In the genomic region with DNA sequence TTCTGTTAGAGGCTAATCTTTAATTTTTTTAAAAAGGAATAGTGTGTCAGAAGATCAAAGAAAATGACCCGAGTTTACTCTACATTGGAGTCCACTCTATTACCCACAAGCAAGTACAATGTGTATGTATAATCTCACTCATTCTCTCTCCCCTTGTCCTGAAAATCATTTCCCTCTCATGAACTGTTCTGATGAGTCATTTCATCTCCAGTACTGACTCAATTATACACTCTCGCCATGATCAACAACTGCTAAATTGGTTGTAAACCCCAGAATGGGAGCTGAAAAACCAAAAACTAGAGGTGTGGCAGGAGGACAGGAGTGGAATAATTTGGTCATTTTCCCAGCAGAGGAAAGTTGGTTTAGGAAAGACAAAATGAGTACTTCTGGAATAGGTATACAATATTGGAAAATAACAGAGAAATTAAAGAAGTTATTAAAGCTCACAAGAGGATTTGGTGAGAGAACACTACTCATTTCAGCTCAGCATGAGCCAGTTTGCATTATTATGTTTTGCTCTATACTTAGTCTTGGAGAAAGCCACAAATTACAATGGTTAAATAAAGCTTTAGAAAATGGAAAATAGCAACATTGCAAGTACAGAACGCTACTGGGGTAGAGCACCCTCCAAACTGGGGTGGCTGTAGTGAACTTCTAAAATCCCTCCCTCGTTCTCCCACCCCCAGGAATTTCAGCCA, we compare ENCODE assay signal across 10 cellular contexts.
DNase-seq lines count a peak whose midpoint lies in the region; ATAC-seq and TF ChIP-seq lines count a peak whose summit lies in the region.
"Had no signal": no experiment of that assay in that cellular context is flagged by ENCODE, and none has a peak within 500 bp of the region (broad histone marks: within the 10 kb centered on the region; RNA-seq: fewer than 3 reads in every experiment).

No MANE protein-coding gene starts in this region.

- peak; percentile 91 for ATAC-seq in GM18498 (IDR thresholded peaks at IDR 0.05; ENCODE audit: unreplicated experiment)
- peak; percentile 59 for ATAC-seq in GM21528 (IDR thresholded peaks at IDR 0.05; ENCODE audit: low FRiP score, unreplicated experiment)
- ATAC-seq in HG03457 (IDR thresholded peaks at IDR 0.05; ENCODE audit: unreplicated experiment): peak; percentile 63
- no peak for ATAC-seq in gastrocnemius medialis

- no peak overlapping the region for H3K4me3 ChIP-seq in fibroblast of the aortic adventitia (ENCODE audit: low read depth, low read length)
- H3K4me3 ChIP-seq in gastrocnemius medialis: no peak overlapping the region

- H3K4me1 ChIP-seq in gastrocnemius medialis: peaks cover 0 to 10% of the 10 kb centered on the region in 2 donors

- intact Hi-C loops in gastrocnemius medialis (cut with DNase I; ENCODE audit: low total_unique reads): no loop called here

- no peaks in the 10 kb centered on the region for H3K36me3 ChIP-seq in gastrocnemius medialis

- DNase-seq in fibroblast of the aortic adventitia (ENCODE audit: low read depth) (peak; percentile 43), islet precursor cell (no peak), NCI-H774 (lab: John Stamatoyannopoulos, UW) (no peak), gastrocnemius medialis (no peak)
- no peak for DNase-seq in stimulated activated naive CD4-positive, alpha-beta T cell (lab: John Stamatoyannopoulos, UW)
- DNase-seq: activated effector memory CD4-positive, alpha-beta T cell treated with anti-CD3 and anti-CD28 coated beads, Interleukin-2, amount 50 U/mL, for 16 hours; NCI-H748 treated with DMSO at 0.1 percent for 48 hours had no signal

- TF ChIP-seq CTCF in fibroblast of the aortic adventitia (IDR thresholded peaks at IDR 0.05; ENCODE audit: insufficient read depth, low read length): no peak
- no peak for TF ChIP-seq CTCF in gastrocnemius medialis (IDR thresholded peaks at IDR 0.05 in 4 of 5, conservative IDR thresholded peaks at IDR 0.05 in 1 of 5)

- no peak for TF ChIP-seq POLR2A in gastrocnemius medialis (IDR thresholded peaks at IDR 0.05)

- in situ Hi-C loops in gastrocnemius medialis (cut with MboI; ENCODE audit: low sequenced_read_pairs in 4 of 4): no loop called here

- H3K27me3 ChIP-seq in gastrocnemius medialis: no peaks in the 10 kb centered on the region

- H3K27ac ChIP-seq in gastrocnemius medialis: no peak overlapping the region

- H3K9me3 ChIP-seq in gastrocnemius medialis: no peaks in the 10 kb centered on the region

Comparison
In these comparisons a context has a peak if more than half of its experiments do, and no peak if none do; other contexts are left out.
1. ATAC-seq: peak in GM18498 (single experiment), GM21528 (single experiment) and HG03457 (single experiment); none in gastrocnemius medialis (0 of 2).